Comparison of ENCODE assay signal across 12 cellular contexts in genomic region chr1:178659789-178660208, GRCh38.
DNase-seq lines count a peak whose midpoint lies in the region; ATAC-seq and TF ChIP-seq lines count a peak whose summit lies in the region.
"Had no signal": no experiment of that assay in that cellular context is flagged by ENCODE, and none has a peak within 500 bp of the region (broad histone marks: within the 10 kb centered on the region; RNA-seq: fewer than 3 reads in every experiment).

No MANE protein-coding gene starts in this region.

- H3K36me3 Mint-ChIP-seq in IgD-negative memory B cell (peaks cover 2% of the 10 kb centered on the region), natural killer cell (no peaks in the 10 kb centered on the region)
- H3K36me3 Mint-ChIP-seq: naive thymus-derived CD4-positive, alpha-beta T cell had no signal

- H3K36me3 ChIP-seq in heart left ventricle, result no peaks in the 10 kb centered on the region

- intact Hi-C loops in natural killer cell (cut with micrococcal nuclease), result no loop called here
- intact Hi-C loops in heart left ventricle (cut with DNase I), result no loop called here

- H3K27ac Mint-ChIP-seq in IgD-negative memory B cell (peak overlapping the region; percentile 1 to 68 (median 7)), natural killer cell (no peak overlapping the region)
- H3K27ac Mint-ChIP-seq: naive thymus-derived CD4-positive, alpha-beta T cell had no signal

- peak; percentile 49 for ATAC-seq in GM19463 (IDR thresholded peaks at IDR 0.05; ENCODE audit: unreplicated experiment)
- peak; percentile 76 for ATAC-seq in HG02938 (IDR thresholded peaks at IDR 0.05; ENCODE audit: unreplicated experiment)
- ATAC-seq in natural killer cell, result no peak
- ATAC-seq in heart left ventricle, result no peak
- ATAC-seq: naive thymus-derived CD4-positive, alpha-beta T cell had no signal

- peak; percentile 38 for DNase-seq in GM13977 (ENCODE audit: low spot score)
- DNase-seq in NCI-H446 (lab: John Stamatoyannopoulos, UW), result no peak
- no peak for DNase-seq in natural killer cell
- DNase-seq in heart left ventricle, result no peak
- DNase-seq in RKO (ENCODE audit: low spot score), result no peak
- DNase-seq: naive thymus-derived CD4-positive, alpha-beta T cell; NCI-H1436 treated with DMSO at 0.1 percent for 48 hours; stimulated activated naive CD4-positive, alpha-beta T cell treated with Interleukin-2 at 50 U/mL for 16 hours; T1000 had no signal

- H3K27me3 ChIP-seq in heart left ventricle, result no peaks in the 10 kb centered on the region

- no peak for TF ChIP-seq CTCF in GM13977 (IDR thresholded peaks at IDR 0.05; ENCODE audit: extremely low read depth, insufficient read depth, missing control alignments)
- no peak for TF ChIP-seq CTCF in natural killer cell (IDR thresholded peaks at IDR 0.05)
- no peak for TF ChIP-seq CTCF in heart left ventricle (IDR thresholded peaks at IDR 0.05)

- no peak overlapping the region for H3K27ac ChIP-seq in heart left ventricle

- H3K9me3 ChIP-seq in heart left ventricle, result no peaks in the 10 kb centered on the region

- in situ Hi-C loops in GM13977 (cut with MboI; ENCODE audit: low pct_unique_long_range_greater_than_20kb, low sequenced_read_pairs, unreplicated experiment), result no loop called here

- H3K4me3 ChIP-seq in heart left ventricle, result no peak overlapping the region

- TF ChIP-seq POLR2A in heart left ventricle (IDR thresholded peaks at IDR 0.05), result no peak

- H3K4me1 ChIP-seq in heart left ventricle, result no peaks in the 10 kb centered on the region

- H3K4me1 Mint-ChIP-seq in IgD-negative memory B cell, result peaks cover 43 to 65% (median 46%) of the 10 kb centered on the region in 3 donors
- H3K4me1 Mint-ChIP-seq in natural killer cell, result no peaks in the 10 kb centered on the region

- no peaks in the 10 kb centered on the region for H3K27me3 Mint-ChIP-seq in IgD-negative memory B cell
- peaks cover 5 to 6% of the 10 kb centered on the region in 2 donors for H3K27me3 Mint-ChIP-seq in natural killer cell (ENCODE audit: low read depth in 2 of 2)

- H3K4me3 Mint-ChIP-seq in IgD-negative memory B cell (peak overlapping the region; percentile 4 to 75 (median 38)), natural killer cell (no peak overlapping the region)
- H3K4me3 Mint-ChIP-seq: naive thymus-derived CD4-positive, alpha-beta T cell had no signal

- WGBS in heart left ventricle, 4 donors, result 70 to 80% (median 74%) methylated on average over 4 of the region's 4 CpGs

- H3K9me3 Mint-ChIP-seq in IgD-negative memory B cell, result peaks cover 0 to 3% (median 2%) of the 10 kb centered on the region in 3 donors
- H3K9me3 Mint-ChIP-seq in natural killer cell, result no peaks in the 10 kb centered on the region

Comparison
In these comparisons a context has a peak if more than half of its experiments do, and no peak if none do; other contexts are left out.
1. ATAC-seq: peak in GM19463 (single experiment) and HG02938 (single experiment); none in natural killer cell (0 of 3) and heart left ventricle (0 of 4).
2. H3K27ac Mint-ChIP-seq: peak in IgD-negative memory B cell (3 of 3); none in natural killer cell (0 of 2).